In the genomic region with DNA sequence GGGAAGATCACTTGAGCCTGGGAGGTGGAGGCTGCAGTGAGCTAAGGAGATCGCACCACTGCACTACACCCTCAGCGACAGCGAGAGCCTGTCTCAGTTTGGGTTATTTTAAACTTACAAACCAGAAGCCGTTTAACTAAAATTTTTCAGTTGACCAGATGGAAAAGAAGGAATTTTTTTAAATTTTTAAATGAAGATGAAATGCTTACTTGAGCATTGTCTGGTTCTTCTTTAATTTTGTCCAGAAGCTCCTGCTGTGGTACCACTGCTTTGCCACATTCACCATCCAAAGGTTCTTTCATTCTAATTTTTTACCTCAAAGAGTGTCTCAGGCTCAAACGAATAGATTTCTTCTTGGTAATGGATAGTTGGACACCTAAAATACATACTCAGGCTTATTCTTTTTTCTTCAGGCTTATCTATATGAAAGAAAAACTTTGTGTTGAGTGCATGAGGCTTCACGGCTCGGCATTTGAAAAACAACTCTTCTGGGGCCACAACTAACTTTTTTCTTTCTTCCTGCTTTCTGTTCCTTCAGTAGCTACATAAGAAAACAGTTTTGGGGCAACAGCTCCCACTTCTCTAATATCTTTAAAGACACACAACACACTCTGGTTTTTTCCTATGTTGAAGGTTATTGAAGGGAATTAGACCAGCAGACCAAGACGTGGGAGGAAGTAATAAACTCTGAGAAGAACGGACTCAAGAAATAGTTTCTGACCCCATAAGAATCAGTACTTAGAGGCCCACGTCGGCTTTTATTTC, we compare ENCODE assay signal across 1 cellular context.
TF ChIP-seq lines count a peak whose summit lies in the region.

No MANE protein-coding gene starts in this region.

TF ChIP-seq in GM12878, 131 proteins besides CTCF, POLR2A, EP300 and RAD21:
- TF ChIP-seq CREM (IDR thresholded peaks at IDR 0.05; ENCODE audit: low read depth) (no peak), ZNF207 (IDR thresholded peaks at IDR 0.05; ENCODE audit: borderline replicate concordance) (no peak), EED (IDR thresholded peaks at IDR 0.05; ENCODE audit: low read depth) (no peak), SP1 (IDR thresholded peaks at IDR 0.05; ENCODE audit: low read depth, low read length) (no peak), PAX8 (IDR thresholded peaks at IDR 0.05) (no peak), SPI1 (IDR thresholded peaks at IDR 0.05; ENCODE audit: borderline replicate concordance, insufficient read depth, low read depth, low read length) (peak; percentile 50; the same call in 1 of the 2 replicates), MXI1 (IDR thresholded peaks at IDR 0.05; ENCODE audit: low read depth, low read length) (peak; percentile 19; the same call in 1 of the 2 replicates), FOXM1 (IDR thresholded peaks at IDR 0.05; ENCODE audit: low read depth, low read length) (no peak), GATAD2B (conservative IDR thresholded peaks at IDR 0.05; ENCODE audit: low read depth) (no peak), TAF1 (IDR thresholded peaks at IDR 0.05; ENCODE audit: borderline replicate concordance, low read depth, low read length) (no peak)
- TF ChIP-seq, protein P1, sequence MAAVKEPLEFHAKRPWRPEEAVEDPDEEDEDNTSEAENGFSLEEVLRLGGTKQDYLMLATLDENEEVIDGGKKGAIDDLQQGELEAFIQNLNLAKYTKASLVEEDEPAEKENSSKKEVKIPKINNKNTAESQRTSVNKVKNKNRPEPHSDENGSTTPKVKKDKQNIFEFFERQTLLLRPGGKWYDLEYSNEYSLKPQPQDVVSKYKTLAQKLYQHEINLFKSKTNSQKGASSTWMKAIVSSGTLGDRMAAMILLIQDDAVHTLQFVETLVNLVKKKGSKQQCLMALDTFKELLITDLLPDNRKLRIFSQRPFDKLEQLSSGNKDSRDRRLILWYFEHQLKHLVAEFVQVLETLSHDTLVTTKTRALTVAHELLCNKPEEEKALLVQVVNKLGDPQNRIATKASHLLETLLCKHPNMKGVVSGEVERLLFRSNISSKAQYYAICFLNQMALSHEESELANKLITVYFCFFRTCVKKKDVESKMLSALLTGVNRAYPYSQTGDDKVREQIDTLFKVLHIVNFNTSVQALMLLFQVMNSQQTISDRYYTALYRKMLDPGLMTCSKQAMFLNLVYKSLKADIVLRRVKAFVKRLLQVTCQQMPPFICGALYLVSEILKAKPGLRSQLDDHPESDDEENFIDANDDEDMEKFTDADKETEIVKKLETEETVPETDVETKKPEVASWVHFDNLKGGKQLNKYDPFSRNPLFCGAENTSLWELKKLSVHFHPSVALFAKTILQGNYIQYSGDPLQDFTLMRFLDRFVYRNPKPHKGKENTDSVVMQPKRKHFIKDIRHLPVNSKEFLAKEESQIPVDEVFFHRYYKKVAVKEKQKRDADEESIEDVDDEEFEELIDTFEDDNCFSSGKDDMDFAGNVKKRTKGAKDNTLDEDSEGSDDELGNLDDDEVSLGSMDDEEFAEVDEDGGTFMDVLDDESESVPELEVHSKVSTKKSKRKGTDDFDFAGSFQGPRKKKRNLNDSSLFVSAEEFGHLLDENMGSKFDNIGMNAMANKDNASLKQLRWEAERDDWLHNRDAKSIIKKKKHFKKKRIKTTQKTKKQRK (IDR thresholded peaks at IDR 0.05; ENCODE audit: low read depth, low read length) = no peak
